8 cellular contexts compared by ENCODE assay signal in genomic region chr14:36661506-36662257, GRCh38. TPM values are rescaled to one million over a fixed set of nuclear protein-coding genes. Genes with fewer than 3 reads are reported as not detected.
A peak's percentile ranks its signal among the peaks of the same experiment; 100 is the strongest.
DNase-seq lines count a peak whose midpoint lies in the region; ATAC-seq lines count a peak whose summit lies in the region.

TSS of gene PAX9 (plus strand) at chr14:36661860. CDS start at chr14:36662090, 230 bp downstream.

- H3K27me3 ChIP-seq in MG63 (no peaks in the 10 kb centered on the region), thymus (ENCODE audit: control insufficient read depth, insufficient read depth) (peaks cover 94% of the 10 kb centered on the region)

- WGBS in thymus = 3% methylated on average over 44 of the region's 44 CpGs

- peak within 1 kb of the TSS; percentile 70 for H3K27ac ChIP-seq in thymus (ENCODE audit: low read depth)

- ATAC-seq in GM21619 (IDR thresholded peaks at IDR 0.05; ENCODE audit: unreplicated experiment) (peak; percentile 67), GM18858 (IDR thresholded peaks at IDR 0.05; ENCODE audit: unreplicated experiment) (no peak)

- H3K4me3 ChIP-seq in MG63 (peak within 1 kb of the TSS; percentile 62), thymus (ENCODE audit: low read length) (peak within 1 kb of the TSS; percentile 25)

- H3K9me3 ChIP-seq in MG63 (no peaks in the 10 kb centered on the region), thymus (ENCODE audit: control insufficient read depth) (peaks cover 1% of the 10 kb centered on the region)

- peak; percentile 100 for DNase-seq in DMS79 treated with DMSO at 0.1 percent for 48 hours (lab: John Stamatoyannopoulos, UW)
- DNase-seq in MG63 = peak; percentile 88
- peak; percentile 98 for DNase-seq in SHP77 treated with DMSO at 0.1 percent for 48 hours (lab: John Stamatoyannopoulos, UW)
- DNase-seq in dermis blood vessel endothelial cell = peak; percentile 61
- DNase-seq in lung microvascular endothelial cell (ENCODE audit: low read depth in 2 of 2) = peak; percentile 61 to 67

- H3K4me1 ChIP-seq in thymus (ENCODE audit: control insufficient read depth, insufficient read depth, low read length) = no peaks in the 10 kb centered on the region

- H3K36me3 ChIP-seq in MG63 (no peaks in the 10 kb centered on the region), thymus (ENCODE audit: control insufficient read depth, insufficient read depth) (no peaks in the 10 kb centered on the region)

RNA-seq across cellular contexts. Expression of gene PAX9, which starts in this region (rescaled TPM):
- total RNA-seq in MG63 (2014; rRNA removed; shearing (Covaris generic); ENCODE audit: low replicate concordance) = 0.99 and 1.2 TPM in 2 replicates
- 0.37 TPM in 1 of 2 replicates, not detected in the other for total RNA-seq in dermis blood vessel endothelial cell
- total RNA-seq in lung microvascular endothelial cell = not detected in 2 replicates
- 30.9 TPM for polyA plus RNA-seq in thymus

Comparison
In these comparisons a context has a peak if more than half of its experiments do, and no peak if none do; other contexts are left out.
1. Peak in DNase-seq in dermis blood vessel endothelial cell; RNA of the gene not detected or under 1 TPM.
2. Peak in DNase-seq in lung microvascular endothelial cell; RNA of the gene not detected or under 1 TPM.